In genomic region chr2:112626604-112627059, GRCh38 we compare ENCODE assay signal across 8 cellular contexts. TPM values are rescaled to one million over a fixed set of nuclear protein-coding genes. Genes with fewer than 3 reads are reported as not detected.
A peak's percentile ranks its signal among the peaks of the same experiment; 100 is the strongest.
DNase-seq lines count a peak whose midpoint lies in the region; ATAC-seq and TF ChIP-seq lines count a peak whose summit lies in the region.

No MANE protein-coding gene starts in this region.

- no peaks in the 10 kb centered on the region for H3K36me3 ChIP-seq in endodermal cell (ENCODE audit: control insufficient read depth, insufficient read depth, low read length)

- H3K27ac Mint-ChIP-seq in endodermal cell = no peak overlapping the region

- WGBS in endodermal cell (ENCODE audit: insufficient coverage in 1 of 2, insufficient read length in 1 of 2), 2 experiments = 63 to 67% methylated on average over 6 to 7 of the region's 7 CpGs

- H3K27ac ChIP-seq in endodermal cell (ENCODE audit: low read depth, low read length) = no peak overlapping the region

- in situ Hi-C loops in Caki2 (cut with HindIII; ENCODE audit: low pct_unique_long_range_greater_than_20kb, low sequenced_read_pairs) = no loop called here

- peaks cover 30% of the 10 kb centered on the region for H3K4me1 Mint-ChIP-seq in endodermal cell

- peaks cover 3% of the 10 kb centered on the region for H3K4me1 ChIP-seq in endodermal cell (ENCODE audit: control insufficient read depth, insufficient read depth, low read length)

- H3K36me3 Mint-ChIP-seq in endodermal cell (ENCODE audit: low read depth) = no peaks in the 10 kb centered on the region

- no peaks in the 10 kb centered on the region for H3K9me3 Mint-ChIP-seq in endodermal cell

- H3K27me3 Mint-ChIP-seq in endodermal cell (ENCODE audit: insufficient read depth) = no peaks in the 10 kb centered on the region

- H3K9ac ChIP-seq in endodermal cell (ENCODE audit: extremely low read depth, low read length, poor library complexity, severe bottlenecking) = no peak overlapping the region

- no peaks in the 10 kb centered on the region for H3K9me3 ChIP-seq in endodermal cell (ENCODE audit: control insufficient read depth, low read length)

- peak; percentile 82 for DNase-seq in Caki2 (ENCODE audit: low read depth)
- peak; percentile 76 for DNase-seq in NCI-H82 (lab: John Stamatoyannopoulos, UW)
- DNase-seq in activated CD8-positive, alpha-beta memory T cell treated with anti-CD3 and anti-CD28 coated beads, Interleukin-2, amount 50 U/mL, for 48 hours = peak; percentile 80
- peak; percentile 85 for DNase-seq in endodermal cell
- DNase-seq in midbrain (lab: John Stamatoyannopoulos, UW) = peak; percentile 73
- DNase-seq in stimulated activated CD8-positive, alpha-beta memory T cell treated with anti-CD3 and anti-CD28 coated beads, Interleukin-7, amount 100 ng/mL, for 4 hours (ENCODE audit: low read depth in 2 of 2) = peak; percentile 31 to 34

- peak; percentile 91 for TF ChIP-seq CTCF in endodermal cell (conservative IDR thresholded peaks at IDR 0.05)

- H3K4me3 Mint-ChIP-seq in endodermal cell = no peak overlapping the region

- no peaks in the 10 kb centered on the region for H3K27me3 ChIP-seq in endodermal cell (ENCODE audit: control insufficient read depth, insufficient read depth, low read length, poor library complexity, severe bottlenecking)

- ATAC-seq in HG02588 (IDR thresholded peaks at IDR 0.05; ENCODE audit: unreplicated experiment) (peak; percentile 50), HG03457 (IDR thresholded peaks at IDR 0.05; ENCODE audit: unreplicated experiment) (no peak)

- no peak overlapping the region for H3K4me3 ChIP-seq in endodermal cell (ENCODE audit: low read length)

RNA-seq across cellular contexts. Expression of gene SLC20A1, which starts 19.1 kb away (rescaled TPM):
- total RNA-seq in Caki2 (2014; rRNA removed; shearing (Covaris generic); ENCODE audit: low replicate concordance) = 79.6 and 85.8 TPM in 2 replicates
- total RNA-seq in endodermal cell = 10 to 100 TPM; 67.3 to 86.7 TPM
- 56.1 TPM for polyA plus RNA-seq in endodermal cell (2013, experiment 1 of 2)
- polyA plus RNA-seq in endodermal cell (2013, experiment 2 of 2) = 47.7 TPM

RNA-seq across cellular contexts. Expression of gene CHCHD5, which starts 42.2 kb away (rescaled TPM):
- 26.0 and 36.0 TPM in 2 replicates for total RNA-seq in Caki2 (2014; rRNA removed; shearing (Covaris generic); ENCODE audit: low replicate concordance)
- 10 to 100 TPM; 39.1 to 48.2 TPM for total RNA-seq in endodermal cell
- polyA plus RNA-seq in endodermal cell (2013, experiment 1 of 2) = 48.5 TPM
- polyA plus RNA-seq in endodermal cell (2013, experiment 2 of 2) = 44.5 TPM

Comparison
In these comparisons a context has a peak if more than half of its experiments do, and no peak if none do; other contexts are left out.
1. DNase-seq: peak in every context shown above with its lines; median percentile 85 in endodermal cell; 82 in Caki2; 80 in activated CD8-positive, alpha-beta memory T cell treated with anti-CD3 and anti-CD28 coated beads, Interleukin-2, amount 50 U/mL, for 48 hours; 76 in NCI-H82; 73 in midbrain; 32 in stimulated activated CD8-positive, alpha-beta memory T cell treated with anti-CD3 and anti-CD28 coated beads, Interleukin-7, amount 100 ng/mL, for 4 hours.